ENCODE assay signal across 8 cellular contexts in the genomic region with DNA sequence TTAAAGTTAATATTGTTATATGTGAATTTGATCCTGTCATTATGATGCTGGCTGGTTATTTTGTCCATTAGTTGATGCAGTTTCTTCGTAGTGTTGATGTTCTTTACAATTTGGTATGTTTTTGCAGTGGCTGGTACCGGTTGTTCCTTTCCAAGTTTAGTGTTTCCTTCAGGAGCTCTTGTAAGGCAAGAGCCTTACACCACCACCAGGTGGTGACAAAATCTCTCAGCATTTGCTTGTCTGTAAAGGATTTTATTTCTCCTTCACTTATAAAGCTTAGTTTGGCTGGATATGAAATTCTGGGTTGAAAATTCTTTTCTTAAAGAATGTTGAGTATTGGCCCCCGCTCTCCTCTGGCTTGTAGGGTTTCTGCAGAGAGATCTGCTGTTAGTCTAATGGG.
A peak's percentile ranks its signal among the peaks of the same experiment; 100 is the strongest.
DNase-seq lines count a peak whose midpoint lies in the region; TF ChIP-seq lines count a peak whose summit lies in the region.
"Not testable (repeated sequence)": the region's sequence is repeated elsewhere in the genome, so short reads cannot be mapped to it uniquely, and the experiment has no call there.

No MANE protein-coding gene starts in this region.

- intact Hi-C loops in A673 (cut with micrococcal nuclease; ENCODE audit: unreplicated experiment): not testable (repeated sequence)
- intact Hi-C loops in PC-9 (cut with micrococcal nuclease; ENCODE audit: unreplicated experiment): loop anchor here (5.0 kb wide), 1 partner anchor 1275 kb away; no protein-coding TSS in a partner anchor

- not testable (repeated sequence) for H3K4me3 Mint-ChIP-seq in endothelial cell (ENCODE audit: unreplicated experiment); neural crest cell

- H3K4me1 Mint-ChIP-seq in endothelial cell (ENCODE audit: unreplicated experiment); neural crest cell: not testable (repeated sequence)

- H3K27ac ChIP-seq in A673 (ENCODE audit: low read depth, low read length, poor library complexity, severe bottlenecking); PC-9; WERI-Rb-1: not testable (repeated sequence)

- not testable (repeated sequence) for H3K27ac Mint-ChIP-seq in endothelial cell (ENCODE audit: unreplicated experiment); neural crest cell (ENCODE audit: unreplicated experiment)

- H3K4me3 ChIP-seq in A673 (ENCODE audit: low read depth, low read length, poor library complexity, severe bottlenecking); PC-9; WERI-Rb-1 (ENCODE audit: low read depth, low read length): not testable (repeated sequence)

- not testable (repeated sequence) for H3K36me3 Mint-ChIP-seq in endothelial cell (ENCODE audit: low read depth, unreplicated experiment); neural crest cell (ENCODE audit: low read depth)

- not testable (repeated sequence) for H3K9me2 ChIP-seq in PC-9 (ENCODE audit: insufficient read depth)

- H3K27me3 ChIP-seq in A673 (replicated peaks; ENCODE audit: insufficient read depth, low read depth, low read length, poor library complexity); PC-9 (ENCODE audit: insufficient read depth, low read depth); WERI-Rb-1 (ENCODE audit: insufficient read depth, low read depth, severe bottlenecking): not testable (repeated sequence)

- not testable (repeated sequence) for H3K9me3 Mint-ChIP-seq in endothelial cell (ENCODE audit: unreplicated experiment); neural crest cell

- H3K79me2 ChIP-seq in PC-9 (ENCODE audit: low read depth): not testable (repeated sequence)

- TF ChIP-seq CTCF in A673 (conservative IDR thresholded peaks at IDR 0.05; ENCODE audit: low read depth, low read length) (peak; percentile 19; the same call in 1 of the 2 replicates), GM10248 (IDR thresholded peaks at IDR 0.05; ENCODE audit: control extremely low read depth, extremely low read depth, low read depth, missing control alignments) (peak; percentile 5), LNCAP (IDR thresholded peaks at IDR 0.05) (peak; percentile 55), PC-9 (conservative IDR thresholded peaks at IDR 0.05) (peak; percentile 40; the same call in 1 of the 2 replicates), WERI-Rb-1 (IDR thresholded peaks at IDR 0.05; ENCODE audit: low read depth, low read length) (peak; percentile 29; the same call in 1 of the 2 replicates), endothelial cell (IDR thresholded peaks at IDR 0.05; ENCODE audit: unreplicated experiment) (peak; percentile 43), neural crest cell (conservative IDR thresholded peaks at IDR 0.05) (peak; percentile 49)

- CTCF ChIA-PET in A673 (lab: Charles Lee): not testable (repeated sequence)
- CTCF ChIA-PET in GM10248 (lab: Yijun Ruan, JAX): interaction anchor here (1.4 kb wide), 1 partner anchor 1275 kb away, joined by 3 read pairs; no protein-coding TSS in a partner anchor
- CTCF ChIA-PET in PC-9 (lab: Charles Lee): interaction anchor here (0.8 to 1.0 kb wide), 2 partner anchors 1216 to 1277 kb away, joined by 3 to 5 read pairs; no protein-coding TSS in a partner anchor

- H3K4me1 ChIP-seq in A673 (ENCODE audit: insufficient read depth, low read length, poor library complexity, severe bottlenecking); PC-9 (replicated peaks; ENCODE audit: insufficient read depth): not testable (repeated sequence)

- DNase-seq in A673 (ENCODE audit: low spot score); GM10248 (ENCODE audit: extremely low spot score); WERI-Rb-1; endothelial cell (ENCODE audit: low spot score); neural crest cell (ENCODE audit: low read depth, low spot score): not testable (repeated sequence)
- DNase-seq in NCI-H748 (lab: John Stamatoyannopoulos, UW; ENCODE audit: unreplicated experiment) (peak; percentile 2), PC-9 (peak in 1 of 2 experiments; percentile 1)

- H3K36me3 ChIP-seq in A673 (ENCODE audit: insufficient read depth, low read length, poor library complexity, severe bottlenecking); PC-9 (ENCODE audit: low read depth); WERI-Rb-1: not testable (repeated sequence)

- POLR2A ChIA-PET in A673 (lab: Charles Lee; ENCODE audit: low non-redundant PET); GM10248 (lab: Yijun Ruan, JAX): not testable (repeated sequence)
- POLR2A ChIA-PET in PC-9 (lab: Charles Lee; ENCODE audit: unreplicated experiment): interaction anchor here (0.5 kb wide), 1 partner anchor 9 kb away, joined by 5 read pairs; no protein-coding TSS in a partner anchor

- H4K20me1 ChIP-seq in PC-9 (ENCODE audit: insufficient read depth): not testable (repeated sequence)

- H2AFZ ChIP-seq in PC-9: not testable (repeated sequence)

- H3K27me3 Mint-ChIP-seq in endothelial cell (ENCODE audit: unreplicated experiment); neural crest cell (ENCODE audit: low read depth): not testable (repeated sequence)

- H3K4me2 ChIP-seq in PC-9: not testable (repeated sequence)

- BruUV-seq in A673 (replicated peaks; lab: Mats Ljungman, UMichigan); PC-9 (replicated peaks; lab: Mats Ljungman, UMichigan): not testable (repeated sequence)

- not testable (repeated sequence) for H3F3A ChIP-seq in PC-9 (ENCODE audit: insufficient read depth, low read depth)

- H3K9me3 ChIP-seq in A673 (ENCODE audit: low read depth, low read length, poor library complexity, severe bottlenecking); PC-9 (ENCODE audit: insufficient read depth, low read depth); WERI-Rb-1 (ENCODE audit: severe bottlenecking): not testable (repeated sequence)

Comparison
In these comparisons a context has a peak if more than half of its experiments do, and no peak if none do; other contexts are left out.
1. CTCF ChIP-seq: peak in every context shown above with its lines; median percentile 55 in LNCAP; 49 in neural crest cell; 43 in endothelial cell; 40 in PC-9; 29 in WERI-Rb-1; 19 in A673; 5 in GM10248.